Comparison of ENCODE assay signal across 10 cellular contexts in genomic region chr12:54988402-54989054, GRCh38. TPM values are rescaled to one million over a fixed set of nuclear protein-coding genes. Genes with fewer than 3 reads are reported as not detected.
DNase-seq lines count a peak whose midpoint lies in the region; ATAC-seq and TF ChIP-seq lines count a peak whose summit lies in the region.
"Had no signal": no experiment of that assay in that cellular context is flagged by ENCODE, and none has a peak within 500 bp of the region (broad histone marks: within the 10 kb centered on the region; RNA-seq: fewer than 3 reads in every experiment).

No MANE protein-coding gene starts in this region.

- H3K9me3 ChIP-seq in MG63 (no peaks in the 10 kb centered on the region), lung (ENCODE audit: control insufficient read depth in 2 of 2, insufficient read depth in 1 of 2, low read length in 1 of 2) (no peaks in the 10 kb centered on the region)
- H3K9me3 ChIP-seq: ascending aorta had no signal

- DNase-seq in GM12865 (ENCODE audit: low read depth), result peak; percentile 58
- peak; percentile 41 for DNase-seq in MG63
- peak in 50 of 58 donors; percentile 12 to 92 (median 68) for DNase-seq in anterior cingulate cortex (lab: John Stamatoyannopoulos, UW)
- peak; percentile 43 for DNase-seq in lung (ENCODE audit: low spot score)
- no peak for DNase-seq in NK-92 treated with Interleukin-12 subunit alpha and Interleukin-12 subunit beta, amount 100 ng/mL, for 24 hours (lab: John Stamatoyannopoulos, UW)
- DNase-seq in NCI-H2227 (lab: John Stamatoyannopoulos, UW; ENCODE audit: unreplicated experiment), result no peak
- no peak for DNase-seq in RWPE1 (ENCODE audit: low spot score)
- no peak for DNase-seq in HuH-7.5 (ENCODE audit: low spot score)

- no peaks in the 10 kb centered on the region for H3K4me1 ChIP-seq in lung (ENCODE audit: control insufficient read depth in 2 of 2, insufficient read depth in 2 of 2, low read length in 2 of 2)
- H3K4me1 ChIP-seq: ascending aorta had no signal

- WGBS in lung, 2 donors, result 13 to 39% methylated on average over 1 of the region's 1 CpG

- H3K27me3 ChIP-seq in MG63 (no peaks in the 10 kb centered on the region), lung (ENCODE audit: control insufficient read depth, insufficient read depth) (no peaks in the 10 kb centered on the region)
- H3K27me3 ChIP-seq: ascending aorta had no signal

- TF ChIP-seq CTCF in GM12865 (IDR thresholded peaks at IDR 0.05; ENCODE audit: insufficient read depth, low read depth, low read length, missing control alignments), result no peak
- no peak for TF ChIP-seq CTCF in lung (IDR thresholded peaks at IDR 0.05; ENCODE audit: control extremely low read depth, extremely low read depth)
- TF ChIP-seq CTCF in RWPE1 (conservative IDR thresholded peaks at IDR 0.05; ENCODE audit: low read depth), result no peak

- peak; percentile 39 for ATAC-seq in lung (ENCODE audit: insufficient read depth, low FRiP score)
- ATAC-seq: HCT116 had no signal

- H3K27ac ChIP-seq in lung (ENCODE audit: low read depth in 1 of 2, low read length in 1 of 2), result no peak overlapping the region
- H3K27ac ChIP-seq in RWPE1, result no peak overlapping the region
- H3K27ac ChIP-seq: ascending aorta had no signal

- POLR2A ChIA-PET in RWPE1 (lab: Yijun Ruan, JAX; ENCODE audit: low non-redundant PET), result no interaction called here

- H3K4me3 ChIP-seq in GM12865 (ENCODE audit: low read depth, low read length) (no peak overlapping the region), MG63 (no peak overlapping the region), lung (no peak overlapping the region)
- H3K4me3 ChIP-seq: ascending aorta had no signal

- H3K36me3 ChIP-seq in MG63 (no peaks in the 10 kb centered on the region), lung (ENCODE audit: control insufficient read depth in 2 of 2, insufficient read depth in 2 of 2, low read length in 2 of 2) (no peaks in the 10 kb centered on the region)
- H3K36me3 ChIP-seq: ascending aorta had no signal

- CTCF ChIA-PET in RWPE1 (lab: Yijun Ruan, JAX), result no interaction called here

RNA-seq across cellular contexts. Expression of gene TESPA1, which starts 4.0 kb away (rescaled TPM):
- total RNA-seq in MG63 (2014; rRNA removed; shearing (Covaris generic); ENCODE audit: low replicate concordance), result not detected in 2 replicates
- 1 to 10 TPM; 1.3 to 3.1 TPM for total RNA-seq in lung
- polyA plus RNA-seq in lung, result 1 to 10 TPM in 1 of 2 donors, under 1 TPM in 1; 0.73 to 2.2 TPM
- total RNA-seq: ascending aorta had no signal

RNA-seq across cellular contexts. Expression of gene NEUROD4, which starts 31.2 kb away (rescaled TPM):
- not detected in 2 replicates for total RNA-seq in MG63 (2014; rRNA removed; shearing (Covaris generic); ENCODE audit: low replicate concordance)
- not detected for total RNA-seq in lung
- polyA plus RNA-seq in lung, result not detected
- total RNA-seq: ascending aorta had no signal

Comparison
In these comparisons a context has a peak if more than half of its experiments do, and no peak if none do; other contexts are left out.
1. DNase-seq: peak in GM12865 (single experiment), MG63 (single experiment), anterior cingulate cortex (50 of 58) and lung (single experiment); none in NK-92 treated with Interleukin-12 subunit alpha and Interleukin-12 subunit beta, amount 100 ng/mL, for 24 hours (single experiment), NCI-H2227 (single experiment), RWPE1 (single experiment) and HuH-7.5 (single experiment).